Comparison of ENCODE assay signal across 16 cellular contexts in genomic region chr5:55402199-55402598, GRCh38.
DNase-seq lines count a peak whose midpoint lies in the region; ATAC-seq, FAIRE-seq and TF ChIP-seq lines count a peak whose summit lies in the region.
"Had no signal": no experiment of that assay in that cellular context is flagged by ENCODE, and none has a peak within 500 bp of the region (broad histone marks: within the 10 kb centered on the region; RNA-seq: fewer than 3 reads in every experiment).

No MANE protein-coding gene starts in this region.

- DNase-seq in A673 (ENCODE audit: low spot score) (no peak), WTC11 (ENCODE audit: low spot score) (peak; percentile 21), foreskin fibroblast (no peak), HTR-8/SVneo (ENCODE audit: insufficient read length, low spot score) (no peak), right cardiac atrium (no peak), urothelium cell line (ENCODE audit: low spot score) (no peak), aorta (no peak)
- DNase-seq: activated CD4-positive, CD25-positive, alpha-beta regulatory T cell treated with anti-CD3 and anti-CD28 coated beads, Interleukin-2, amount 50 U/mL, for 72 hours; activated T-cell treated with anti-CD3 and anti-CD28 coated beads, Interleukin-2, amount 50 U/mL, for 24 hours; GOT3; KG1; NCI-H446 treated with DMSO at 0.1 percent for 48 hours; tibial artery had no signal

- H3K36me3 ChIP-seq in A673 (ENCODE audit: insufficient read depth, low read length, poor library complexity, severe bottlenecking) (peaks cover 46% of the 10 kb centered on the region), aorta (ENCODE audit: control insufficient read depth in 1 of 2, insufficient read depth in 2 of 2, low read length in 1 of 2) (no peaks in the 10 kb centered on the region)

- H3K27me3 Mint-ChIP-seq in WTC11 (ENCODE audit: low read depth), result no peaks in the 10 kb centered on the region
- H3K27me3 Mint-ChIP-seq: activated T-cell treated with anti-CD3 and anti-CD28 coated beads, Interleukin-2, amount 50 U/mL, for 24 hours had no signal

- no peak overlapping the region for H3K4me3 ChIP-seq in A673 (ENCODE audit: low read depth, low read length, poor library complexity, severe bottlenecking)
- no peak overlapping the region for H3K4me3 ChIP-seq in foreskin fibroblast (ENCODE audit: low read depth in 1 of 2, low read length in 2 of 2)
- no peak overlapping the region for H3K4me3 ChIP-seq in right cardiac atrium (ENCODE audit: low read length)
- H3K4me3 ChIP-seq in aorta (ENCODE audit: low read length in 2 of 2), result no peak overlapping the region
- H3K4me3 ChIP-seq: right atrium auricular region, tibial artery had no signal

- no peaks in the 10 kb centered on the region for H3K4me1 ChIP-seq in A673 (ENCODE audit: insufficient read depth, low read length, poor library complexity, severe bottlenecking)
- no peaks in the 10 kb centered on the region for H3K4me1 ChIP-seq in right cardiac atrium (ENCODE audit: control insufficient read depth, insufficient read depth, low read length)
- no peaks in the 10 kb centered on the region for H3K4me1 ChIP-seq in aorta (ENCODE audit: control insufficient read depth in 1 of 2, insufficient read depth in 2 of 2, low read length in 2 of 2)
- H3K4me1 ChIP-seq: right atrium auricular region had no signal

- FAIRE-seq in HTR-8/SVneo (lab: Jason Lieb, UNC), result no peak
- no peak for FAIRE-seq in urothelium cell line (lab: Jason Lieb, UNC)

- intact Hi-C loops in A673 (cut with micrococcal nuclease; ENCODE audit: unreplicated experiment) (no loop called here), right cardiac atrium (cut with DNase I) (loop anchor here in 1 of 4 donors (5.0 to 10.0 kb wide), 2 partner anchors 57 to 290 kb away; no protein-coding TSS in a partner anchor), aorta (cut with DNase I) (loop anchor here (10.0 kb wide), 1 partner anchor 57 kb away; no protein-coding TSS in a partner anchor)

- CTCF ChIA-PET in A673 (lab: Charles Lee) (interaction anchor here (0.5 kb wide), 1 partner anchor 10 kb away, joined by 3 read pairs; no protein-coding TSS in a partner anchor), WTC11 (lab: Charles Lee) (interaction anchor here (0.6 to 1.7 kb wide), 7 partner anchors 9 to 289 kb away, joined by 3 to 9 read pairs (median 5); no protein-coding TSS in a partner anchor)

- H3K27ac ChIP-seq in A673 (ENCODE audit: low read depth, low read length, poor library complexity, severe bottlenecking), result no peak overlapping the region
- H3K27ac ChIP-seq in right cardiac atrium (ENCODE audit: low read length), result no peak overlapping the region
- no peak overlapping the region for H3K27ac ChIP-seq in aorta (ENCODE audit: low read depth in 1 of 2, low read length in 2 of 2)
- H3K27ac ChIP-seq: right atrium auricular region, tibial artery had no signal

- H3K9me3 ChIP-seq in A673 (ENCODE audit: low read depth, low read length, poor library complexity, severe bottlenecking) (no peaks in the 10 kb centered on the region), right cardiac atrium (ENCODE audit: control insufficient read depth, low read length) (no peaks in the 10 kb centered on the region), aorta (ENCODE audit: control insufficient read depth, low read length) (no peaks in the 10 kb centered on the region)
- H3K9me3 ChIP-seq: right atrium auricular region, tibial artery had no signal

- no peaks in the 10 kb centered on the region for H3K9me3 Mint-ChIP-seq in WTC11
- H3K9me3 Mint-ChIP-seq: activated T-cell treated with anti-CD3 and anti-CD28 coated beads, Interleukin-2, amount 50 U/mL, for 24 hours; T-helper 1 cell treated with Interleukin-12 subunit alpha and Interleukin-12 subunit beta and Interleukin-4 antibody, amounts not matched to agents 30 μg/mL and 1 μg/mL, for 36 hours had no signal

- H3K27ac Mint-ChIP-seq in WTC11, result no peak overlapping the region
- H3K27ac Mint-ChIP-seq: activated T-cell treated with anti-CD3 and anti-CD28 coated beads, Interleukin-2, amount 50 U/mL, for 24 hours; T-helper 1 cell treated with Interleukin-12 subunit alpha and Interleukin-12 subunit beta and Interleukin-4 antibody, amounts not matched to agents 30 μg/mL and 1 μg/mL, for 36 hours had no signal

- no TSS peak for BruUV-seq in A673 (replicated peaks; lab: Mats Ljungman, UMichigan)

- TF ChIP-seq CTCF in A673 (conservative IDR thresholded peaks at IDR 0.05; ENCODE audit: low read depth, low read length) (peak; percentile 21; the same call in 1 of the 2 replicates), GM12873 (IDR thresholded peaks at IDR 0.05; ENCODE audit: insufficient read depth, low read depth, low read length, missing control alignments) (peak; percentile 37), WTC11 (IDR thresholded peaks at IDR 0.05) (no peak), foreskin fibroblast (IDR thresholded peaks at IDR 0.05; ENCODE audit: low read depth, low read length) (peak; percentile 16)

- ATAC-seq in WTC11 (peak; percentile 52; the same call in 1 of the 2 replicates), right cardiac atrium (no peak), aorta (ENCODE audit: low FRiP score) (no peak)

- H3K36me3 Mint-ChIP-seq in WTC11, result peaks cover 44% of the 10 kb centered on the region

- POLR2A ChIA-PET in A673 (lab: Charles Lee; ENCODE audit: low non-redundant PET), result interaction anchor here (0.6 kb wide), 1 partner anchor 108 kb away, joined by 3 read pairs; no protein-coding TSS in a partner anchor
- POLR2A ChIA-PET in WTC11 (lab: Charles Lee), result no interaction called here

- H3K27me3 ChIP-seq in A673 (replicated peaks; ENCODE audit: insufficient read depth, low read depth, low read length, poor library complexity), result no peaks in the 10 kb centered on the region
- H3K27me3 ChIP-seq in right cardiac atrium (ENCODE audit: control insufficient read depth, insufficient read depth), result no peaks in the 10 kb centered on the region
- H3K27me3 ChIP-seq in aorta (ENCODE audit: control insufficient read depth in 1 of 2, insufficient read depth in 2 of 2, low read length in 1 of 2), result no peaks in the 10 kb centered on the region
- H3K27me3 ChIP-seq: right atrium auricular region, tibial artery had no signal

- 48% methylated on average over 2 of the region's 2 CpGs for WGBS in right cardiac atrium
- WGBS in aorta, 2 donors, result 43 to 44% methylated on average over 2 of the region's 2 CpGs

- no peaks in the 10 kb centered on the region for H3K4me1 Mint-ChIP-seq in WTC11

- no peak overlapping the region for H3K4me3 Mint-ChIP-seq in WTC11
- H3K4me3 Mint-ChIP-seq: activated T-cell treated with anti-CD3 and anti-CD28 coated beads, Interleukin-2, amount 50 U/mL, for 24 hours; T-helper 1 cell treated with Interleukin-12 subunit alpha and Interleukin-12 subunit beta and Interleukin-4 antibody, amounts not matched to agents 30 μg/mL and 1 μg/mL, for 36 hours had no signal

TF ChIP-seq in WTC11, 78 proteins besides CTCF, POLR2A, EP300 and RAD21:
- TF ChIP-seq ATF1 (CRISPR knock-in tag; IDR thresholded peaks at IDR 0.05), result no peak
- TF ChIP-seq E2F1 (CRISPR knock-in tag; IDR thresholded peaks at IDR 0.05), result no peak
